In the genomic region with DNA sequence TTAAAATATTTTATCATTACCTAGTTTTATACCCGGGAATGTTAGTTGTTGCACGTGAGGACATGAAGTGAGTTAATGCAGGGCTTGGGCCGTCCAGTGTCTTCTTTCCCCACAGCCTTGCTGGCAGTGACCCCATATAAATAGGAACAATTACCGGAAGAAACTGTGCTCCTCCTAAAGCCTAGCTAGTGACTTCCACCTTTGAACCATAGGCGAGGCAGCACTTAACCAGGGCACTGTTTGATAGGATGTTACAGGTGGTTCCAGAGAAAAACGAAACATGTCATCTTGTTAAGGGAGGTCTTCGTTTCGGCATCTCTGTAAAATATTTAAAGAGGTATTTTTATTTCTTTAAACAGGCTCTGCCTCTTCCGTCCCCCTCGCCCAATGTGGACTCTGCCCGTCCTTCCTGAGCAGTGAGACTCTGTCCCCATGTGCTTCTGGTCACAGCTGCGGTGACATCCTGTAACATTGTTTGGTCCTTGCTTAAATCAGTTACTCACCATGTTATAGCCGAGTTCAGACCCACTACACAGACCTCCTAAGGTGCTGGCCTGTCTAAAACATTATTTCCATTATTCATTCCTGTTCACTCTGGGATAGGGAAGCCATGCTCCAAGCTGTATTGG, we compare ENCODE assay signal across 20 cellular contexts.
DNase-seq lines count a peak whose midpoint lies in the region; ATAC-seq, FAIRE-seq and TF ChIP-seq lines count a peak whose summit lies in the region.
"Had no signal": no experiment of that assay in that cellular context is flagged by ENCODE, and none has a peak within 500 bp of the region (broad histone marks: within the 10 kb centered on the region; RNA-seq: fewer than 3 reads in every experiment).

No MANE protein-coding gene starts in this region.

- H3K27me3 ChIP-seq in Karpas-422 (ENCODE audit: low read length) (no peaks in the 10 kb centered on the region), small intestine (ENCODE audit: control insufficient read depth in 2 of 2, insufficient read depth in 2 of 2, low read length in 2 of 2) (no peaks in the 10 kb centered on the region), H9 (ENCODE audit: insufficient read depth, low read length) (no peaks in the 10 kb centered on the region)

- no peak for TF ChIP-seq CTCF in H9 (conservative IDR thresholded peaks at IDR 0.05)

- H3K56ac ChIP-seq in H9 (ENCODE audit: insufficient read length, low read depth, low read length): no peak overlapping the region

- H3K14ac ChIP-seq in H9 (ENCODE audit: insufficient read depth, low read length): no peak overlapping the region

- H4K8ac ChIP-seq in H9 (replicated peaks; ENCODE audit: insufficient read length, low read depth, low read length): no peak overlapping the region

- H3K36me3 ChIP-seq in Karpas-422 (ENCODE audit: insufficient read depth, low read length): no peaks in the 10 kb centered on the region
- H3K36me3 ChIP-seq in small intestine (ENCODE audit: control insufficient read depth in 2 of 2, insufficient read depth in 2 of 2, low read length in 2 of 2): no peaks in the 10 kb centered on the region

- no peak overlapping the region for H3K23ac ChIP-seq in H9 (ENCODE audit: insufficient read length, low read depth, low read length)

- H3K4ac ChIP-seq in H9 (ENCODE audit: low read depth, low read length): no peak overlapping the region

- H3T11ph ChIP-seq in H9 (ENCODE audit: low read length): no peak overlapping the region

- no peak overlapping the region for H2BK20ac ChIP-seq in H9 (ENCODE audit: low read depth, low read length, poor library complexity, severe bottlenecking)

- H3K4me2 ChIP-seq in Karpas-422 (ENCODE audit: low read depth, low read length, poor library complexity, severe bottlenecking) (no peak overlapping the region), H9 (ENCODE audit: insufficient read depth, insufficient read length, low read length) (no peak overlapping the region)

- no peaks in the 10 kb centered on the region for H3K4me1 ChIP-seq in Karpas-422 (ENCODE audit: low read length)
- H3K4me1 ChIP-seq in small intestine (ENCODE audit: control insufficient read depth in 2 of 2, insufficient read depth in 1 of 2, low read depth in 1 of 2, low read length in 1 of 2): peaks cover 0 to 2% of the 10 kb centered on the region in 2 donors
- no peaks in the 10 kb centered on the region for H3K4me1 ChIP-seq in H9 (ENCODE audit: insufficient read depth, low read length)

- ATAC-seq in left ventricle myocardium superior: peak; percentile 14
- no peak for ATAC-seq in left cardiac atrium
- ATAC-seq in left colon: peak; percentile 65
- ATAC-seq in GM21526 (IDR thresholded peaks at IDR 0.05; ENCODE audit: low FRiP score, unreplicated experiment): no peak
- ATAC-seq: GM12878 had no signal

- no peaks in the 10 kb centered on the region for H3K9me3 Mint-ChIP-seq in H9

- no peak overlapping the region for H2BK120ac ChIP-seq in H9 (ENCODE audit: low read depth, low read length, poor library complexity, severe bottlenecking)

- 46 to 71% (median 50%) methylated on average over 13 of the region's 13 CpGs for WGBS in small intestine, 3 donors
- no CpG with 5 or more reads among the region's 13 CpGs for WGBS in H9 (ENCODE audit: extremely low coverage, insufficient read length, low lambda C conversion rate)

- H3K9ac ChIP-seq in Karpas-422 (ENCODE audit: low read length) (no peak overlapping the region), H9 (ENCODE audit: extremely low read depth, insufficient read length, low read length) (no peak overlapping the region)

- H3K4me1 Mint-ChIP-seq in H9: peaks cover 10 to 14% of the 10 kb centered on the region in 2 experiments

- no peak overlapping the region for H4K5ac ChIP-seq in H9 (ENCODE audit: insufficient read length, low read depth, low read length)

- H3K4me3 Mint-ChIP-seq in H9: no peak overlapping the region
- H3K4me3 Mint-ChIP-seq: CD4-positive, CD25-positive, alpha-beta regulatory T cell; CD8-positive, alpha-beta memory T cell had no signal

- DNase-seq in left ventricle myocardium superior (no peak), left cardiac atrium (no peak), Karpas-422 (peak; percentile 5), left colon (no peak), small intestine (peak; percentile 8), H9 (no peak)
- DNase-seq in activated CD4-positive, alpha-beta T cell treated with anti-CD3 and anti-CD28 coated beads, Interleukin-2, amount 50 U/mL, for 1 hour: no peak
- DNase-seq: 8988T; C1 segment of cervical spinal cord; CD4-positive, CD25-positive, alpha-beta regulatory T cell; CD8-positive, alpha-beta memory T cell; COR-L47; DMS 273 treated with DMSO at 0.1 percent for 48 hours; DMS53; DND-41; EL; HCEC 1CT had no signal

- no peak overlapping the region for H2BK5ac ChIP-seq in H9 (ENCODE audit: insufficient read length, low read length)

- no peak for FAIRE-seq in small intestine (lab: Jason Lieb, UNC)
- FAIRE-seq: GM12878 had no signal

- peaks cover 0 to 2% (median 0%) of the 10 kb centered on the region in 3 experiments; a peak in 1 of 7 replicates for H3K36me3 Mint-ChIP-seq in H9 (ENCODE audit: insufficient read depth in 1 of 3, low read depth in 3 of 3)

- no peak overlapping the region for H3K27ac ChIP-seq in Karpas-422 (ENCODE audit: low read length)
- no peak overlapping the region for H3K27ac ChIP-seq in small intestine (ENCODE audit: low read depth in 1 of 2, low read length in 1 of 2)
- no peak overlapping the region for H3K27ac ChIP-seq in H9 (ENCODE audit: insufficient read length, low read depth, low read length)
- H3K27ac ChIP-seq: HL-60 had no signal

- H2AFZ ChIP-seq in Karpas-422 (ENCODE audit: low read length): no peak overlapping the region
- no peak overlapping the region for H2AFZ ChIP-seq in H9 (ENCODE audit: low read length)

- H3K9me3 ChIP-seq in Karpas-422 (ENCODE audit: low read length): peaks cover 4% of the 10 kb centered on the region; the same call in 1 of the 2 replicates
- no peaks in the 10 kb centered on the region for H3K9me3 ChIP-seq in small intestine (ENCODE audit: control insufficient read depth, low read depth)
- no peaks in the 10 kb centered on the region for H3K9me3 ChIP-seq in H9 (ENCODE audit: control insufficient read depth, low read depth, low read length)

- no peak overlapping the region for H3K4me3 ChIP-seq in Karpas-422 (ENCODE audit: low read length)
- no peak overlapping the region for H3K4me3 ChIP-seq in small intestine (ENCODE audit: low read depth in 1 of 2, low read length in 2 of 2)
- H3K4me3 ChIP-seq: GM12878 had no signal

- intact Hi-C loops in left ventricle myocardium superior (cut with micrococcal nuclease): no loop called here
- intact Hi-C loops in left cardiac atrium (cut with DNase I): no loop called here
- intact Hi-C loops in left colon (cut with DNase I, micrococcal nuclease): no loop called here

- no peak overlapping the region for H2BK15ac ChIP-seq in H9 (ENCODE audit: low read depth, low read length)

- no peaks in the 10 kb centered on the region for H3K27me3 Mint-ChIP-seq in H9 (ENCODE audit: low read depth)
- H3K27me3 Mint-ChIP-seq: CD4-positive, CD25-positive, alpha-beta regulatory T cell; CD8-positive, alpha-beta memory T cell had no signal

- no peak overlapping the region for H2BK12ac ChIP-seq in H9 (ENCODE audit: insufficient read length, low read depth, low read length)

- no peaks in the 10 kb centered on the region for H4K20me1 ChIP-seq in Karpas-422 (ENCODE audit: insufficient read depth, low read depth, low read length)
- no peaks in the 10 kb centered on the region for H4K20me1 ChIP-seq in H9 (ENCODE audit: control insufficient read depth, insufficient read depth, insufficient read length)

- H2AK5ac ChIP-seq in H9 (ENCODE audit: insufficient read length, low read length): no peak overlapping the region

- H3K79me2 ChIP-seq in Karpas-422 (ENCODE audit: low read length) (no peaks in the 10 kb centered on the region), H9 (ENCODE audit: insufficient read depth, low read length) (0 out of 2 replicates have a peak, but pooled peaks cover 2% of the 10 kb centered on the region)

- H4K91ac ChIP-seq in H9 (ENCODE audit: insufficient read length, low read depth, low read length): no peak overlapping the region

- H3K18ac ChIP-seq in H9 (ENCODE audit: insufficient read length, low read depth, low read length): no peak overlapping the region

- H3K79me1 ChIP-seq in H9 (ENCODE audit: insufficient read depth, low read depth, low read length, poor library complexity, severe bottlenecking): no peaks in the 10 kb centered on the region

- H3K9me2 ChIP-seq in Karpas-422 (replicated peaks; ENCODE audit: insufficient read depth, low read length): no peaks in the 10 kb centered on the region

- H3K23me2 ChIP-seq in H9 (ENCODE audit: insufficient read length, low read depth, low read length, poor library complexity, severe bottlenecking): no peaks in the 10 kb centered on the region

- H3K27ac Mint-ChIP-seq in H9: peak overlapping the region in 1 of 3 experiments; percentile 50; a peak in 2 of 7 replicates
- H3K27ac Mint-ChIP-seq: CD4-positive, CD25-positive, alpha-beta regulatory T cell had no signal

Comparison
In these comparisons a context has a peak if more than half of its experiments do, and no peak if none do; other contexts are left out.
1. ATAC-seq: peak in left ventricle myocardium superior (single experiment) and left colon (single experiment); none in left cardiac atrium (0 of 2) and GM21526 (single experiment).
2. DNase-seq: peak in Karpas-422 (single experiment) and small intestine (single experiment); none in left ventricle myocardium superior (single experiment), left cardiac atrium (single experiment), left colon (0 of 2), activated CD4-positive, alpha-beta T cell treated with anti-CD3 and anti-CD28 coated beads, Interleukin-2, amount 50 U/mL, for 1 hour (single experiment) and H9 (single experiment).